In the genomic region with DNA sequence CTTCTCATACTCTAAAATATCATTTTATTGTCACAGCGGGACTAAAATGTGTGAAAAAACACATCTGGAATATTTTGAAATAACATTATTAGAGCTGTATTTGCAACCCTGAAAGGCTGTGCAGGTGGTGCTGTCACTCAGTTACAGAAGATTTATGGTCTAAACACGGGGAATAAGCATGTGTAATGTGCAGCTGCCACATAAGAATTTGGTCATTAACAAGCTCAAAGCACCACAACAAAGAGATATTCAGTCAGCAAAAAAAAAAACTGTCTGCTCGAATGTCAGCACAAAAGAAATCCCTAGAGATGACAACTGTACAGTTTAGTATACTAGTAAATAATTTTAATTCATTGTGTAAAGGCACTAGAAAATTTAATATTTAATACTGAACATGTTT, we compare ENCODE assay signal across 10 cellular contexts. TPM values are rescaled to one million over a fixed set of nuclear protein-coding genes. Genes with fewer than 3 reads are reported as not detected.
A peak's percentile ranks its signal among the peaks of the same experiment; 100 is the strongest.
DNase-seq lines count a peak whose midpoint lies in the region; ATAC-seq and TF ChIP-seq lines count a peak whose summit lies in the region.
"Had no signal": no experiment of that assay in that cellular context is flagged by ENCODE, and none has a peak within 500 bp of the region (broad histone marks: within the 10 kb centered on the region; RNA-seq: fewer than 3 reads in every experiment).

No MANE protein-coding gene starts in this region.

- H3K9me3 Mint-ChIP-seq in activated T-helper 17 cell treated with anti-CD3 and anti-CD28 coated beads, Interleukin-2, amount 50 U/mL, for 72 hours, result no peaks in the 10 kb centered on the region
- peaks cover 25% of the 10 kb centered on the region for H3K9me3 Mint-ChIP-seq in progenitor cell of endocrine pancreas (ENCODE audit: low read depth)

- no peaks in the 10 kb centered on the region for H3K27me3 Mint-ChIP-seq in activated T-helper 17 cell treated with anti-CD3 and anti-CD28 coated beads, Interleukin-2, amount 50 U/mL, for 72 hours
- H3K27me3 Mint-ChIP-seq in progenitor cell of endocrine pancreas, result no peaks in the 10 kb centered on the region

- peaks cover 75% of the 10 kb centered on the region for H4K20me1 ChIP-seq in Karpas-422 (ENCODE audit: insufficient read depth, low read depth, low read length)

- H3K9ac ChIP-seq in Karpas-422 (ENCODE audit: low read length), result no peak overlapping the region

- peak overlapping the region; percentile 26 for H3K27ac Mint-ChIP-seq in activated T-helper 17 cell treated with anti-CD3 and anti-CD28 coated beads, Interleukin-2, amount 50 U/mL, for 72 hours
- H3K27ac Mint-ChIP-seq in progenitor cell of endocrine pancreas, result peak overlapping the region; percentile 33

- H3K9me3 ChIP-seq in Karpas-422 (ENCODE audit: low read length) (no peaks in the 10 kb centered on the region), left ventricle myocardium inferior (replicated peaks) (peaks cover 24% of the 10 kb centered on the region), sigmoid colon (no peaks in the 10 kb centered on the region)
- H3K9me3 ChIP-seq: Peyer's patch had no signal

- peaks cover 70% of the 10 kb centered on the region for H3K4me1 Mint-ChIP-seq in activated T-helper 17 cell treated with anti-CD3 and anti-CD28 coated beads, Interleukin-2, amount 50 U/mL, for 72 hours
- H3K4me1 Mint-ChIP-seq in progenitor cell of endocrine pancreas (ENCODE audit: low read depth), result peaks cover 34% of the 10 kb centered on the region

- H2AFZ ChIP-seq in Karpas-422 (ENCODE audit: low read length), result no peak overlapping the region

- peak overlapping the region; percentile 55 for H3K27ac ChIP-seq in Karpas-422 (ENCODE audit: low read length)
- no peak overlapping the region for H3K27ac ChIP-seq in left ventricle myocardium inferior (replicated peaks)
- no peak overlapping the region for H3K27ac ChIP-seq in sigmoid colon
- H3K27ac ChIP-seq: Peyer's patch had no signal

- no peak for DNase-seq in Karpas-422
- DNase-seq in NCI-H2107 (lab: John Stamatoyannopoulos, UW), result peak; percentile 52
- no peak for DNase-seq in progenitor cell of endocrine pancreas (ENCODE audit: low spot score, unreplicated experiment)
- DNase-seq in left ventricle myocardium inferior, result no peak
- no peak for DNase-seq in sigmoid colon
- DNase-seq: erythroblast, GDM1, Peyer's patch had no signal

- H3K27me3 ChIP-seq in Karpas-422 (ENCODE audit: low read length) (no peaks in the 10 kb centered on the region), left ventricle myocardium inferior (ENCODE audit: low read depth) (no peaks in the 10 kb centered on the region), sigmoid colon (no peaks in the 10 kb centered on the region)
- H3K27me3 ChIP-seq: Peyer's patch had no signal

- H3K4me2 ChIP-seq in Karpas-422 (ENCODE audit: low read depth, low read length, poor library complexity, severe bottlenecking), result peak overlapping the region; percentile 40

- H3K36me3 Mint-ChIP-seq in activated T-helper 17 cell treated with anti-CD3 and anti-CD28 coated beads, Interleukin-2, amount 50 U/mL, for 72 hours (ENCODE audit: low read depth), result peaks cover 60% of the 10 kb centered on the region
- H3K36me3 Mint-ChIP-seq in progenitor cell of endocrine pancreas (ENCODE audit: insufficient read depth), result peaks cover 28% of the 10 kb centered on the region

- H3K4me3 Mint-ChIP-seq in activated T-helper 17 cell treated with anti-CD3 and anti-CD28 coated beads, Interleukin-2, amount 50 U/mL, for 72 hours, result peak overlapping the region; percentile 29
- H3K4me3 Mint-ChIP-seq in progenitor cell of endocrine pancreas (ENCODE audit: low read depth), result no peak overlapping the region

- H3K9me2 ChIP-seq in Karpas-422 (replicated peaks; ENCODE audit: insufficient read depth, low read length), result no peaks in the 10 kb centered on the region

- no peak for TF ChIP-seq POLR2A in sigmoid colon (IDR thresholded peaks at IDR 0.05)

- intact Hi-C loops in left ventricle myocardium inferior (cut with micrococcal nuclease), result no loop called here
- intact Hi-C loops in sigmoid colon (cut with DNase I), result no loop called here

- no peak for TF ChIP-seq CTCF in progenitor cell of endocrine pancreas (IDR thresholded peaks at IDR 0.05; ENCODE audit: unreplicated experiment)
- TF ChIP-seq CTCF in left ventricle myocardium inferior (IDR thresholded peaks at IDR 0.05; ENCODE audit: borderline replicate concordance), result no peak
- TF ChIP-seq CTCF in sigmoid colon (IDR thresholded peaks at IDR 0.05), result no peak

- peaks cover 90% of the 10 kb centered on the region for H3K4me1 ChIP-seq in Karpas-422 (ENCODE audit: low read length)
- peaks cover 21% of the 10 kb centered on the region for H3K4me1 ChIP-seq in left ventricle myocardium inferior
- peaks cover 0 to 47% (median 32%) of the 10 kb centered on the region in 4 donors for H3K4me1 ChIP-seq in sigmoid colon
- H3K4me1 ChIP-seq: Peyer's patch had no signal

- H3K4me3 ChIP-seq in Karpas-422 (ENCODE audit: low read length) (no peak overlapping the region), left ventricle myocardium inferior (no peak overlapping the region), sigmoid colon (no peak overlapping the region)
- H3K4me3 ChIP-seq: Peyer's patch had no signal

- no peak for ATAC-seq in activated T-helper 17 cell treated with anti-CD3 and anti-CD28 coated beads, Interleukin-2, amount 50 U/mL, for 72 hours (replicated peaks)
- no peak for ATAC-seq in GM21786 (IDR thresholded peaks at IDR 0.05; ENCODE audit: unreplicated experiment)

- peaks cover 8% of the 10 kb centered on the region for H3K36me3 ChIP-seq in Karpas-422 (ENCODE audit: insufficient read depth, low read length)
- no peaks in the 10 kb centered on the region for H3K36me3 ChIP-seq in left ventricle myocardium inferior
- H3K36me3 ChIP-seq in sigmoid colon, result no peaks in the 10 kb centered on the region
- H3K36me3 ChIP-seq: Peyer's patch had no signal

- peaks cover 100% of the 10 kb centered on the region for H3K79me2 ChIP-seq in Karpas-422 (ENCODE audit: low read length)

- 35 to 37% methylated on average over 3 of the region's 3 CpGs for WGBS in sigmoid colon, 2 donors

- no peak for TF ChIP-seq EP300 in sigmoid colon (IDR thresholded peaks at IDR 0.05)

RNA-seq across cellular contexts. Expression of gene TMEM123, which starts 31.3 kb away (rescaled TPM):
- 273 and 796 TPM in 2 replicates for total RNA-seq in Karpas-422 (2014; rRNA removed; shearing (Covaris generic); ENCODE audit: low replicate concordance)
- total RNA-seq in activated T-helper 17 cell treated with anti-CD3 and anti-CD28 coated beads, Interleukin-2, amount 50 U/mL, for 72 hours, result 100 to 1,000 TPM; 140 to 209 TPM
- total RNA-seq in progenitor cell of endocrine pancreas (243 and 248 TPM in 2 replicates), left ventricle myocardium inferior (70.2 TPM), sigmoid colon (100 to 1,000 TPM; 140 to 232 (median 203) TPM)
- polyA plus RNA-seq in sigmoid colon, result 10 to 100 TPM; 37.2 to 78.3 (median 44.4) TPM
